17 cellular contexts compared by ENCODE assay signal in genomic region chr17:72022328-72022727, GRCh38.
"Had no signal": no experiment of that assay in that cellular context is flagged by ENCODE, and none has a peak within 500 bp of the region (broad histone marks: within the 10 kb centered on the region; RNA-seq: fewer than 3 reads in every experiment).

No MANE protein-coding gene starts in this region.

- H3K27ac ChIP-seq: epithelial cell of prostate, pancreas, psoas muscle, right atrium auricular region, spleen, thoracic aorta, upper lobe of left lung had no signal

- H3K4me3 ChIP-seq: pancreas, psoas muscle, right atrium auricular region, spleen, thoracic aorta, upper lobe of left lung had no signal

- H3K4me1 ChIP-seq: pancreas, psoas muscle, right atrium auricular region, spleen, upper lobe of left lung had no signal

- DNase-seq: activated CD4-positive, alpha-beta T cell treated with anti-CD3 and anti-CD28 coated beads, Interleukin-2, amount 10 ng/mL, durations not matched to agents 24 days and 14 days; activated CD8-positive, alpha-beta T cell treated with anti-CD3 and anti-CD28 coated beads for 36 hours; activated gamma-delta T cell; activated naive CD4-positive, alpha-beta T cell treated with anti-CD3 and anti-CD28 coated beads, Interleukin-2, amount 50 U/mL, for 16 hours; activated naive CD8-positive, alpha-beta T cell treated with anti-CD3 and anti-CD28 coated beads, Interleukin-2, amount 50 U/mL, for 24 hours; cortex of kidney; foreskin fibroblast; pancreas; psoas muscle; spleen; stimulated activated CD4-positive, alpha-beta T cell treated with anti-CD3 and anti-CD28 coated beads, Interleukin-4, amount 100 ng/mL, for 24 hours; stimulated activated naive CD4-positive, alpha-beta T cell treated with Interleukin-2 at 50 U/mL for 16 hours; upper lobe of left lung had no signal

- H3K27me3 ChIP-seq: pancreas, right atrium auricular region, upper lobe of left lung had no signal

- H3K9me3 ChIP-seq: pancreas, psoas muscle, right atrium auricular region, spleen, thoracic aorta, upper lobe of left lung had no signal

- H3K36me3 ChIP-seq: pancreas, right atrium auricular region, spleen, thoracic aorta, upper lobe of left lung had no signal

- ATAC-seq: activated CD4-positive, CD25-positive, alpha-beta regulatory T cell treated with anti-CD3 and anti-CD28 coated beads, Interleukin-2, amount 50 U/mL, for 24 hours; activated CD8-positive, alpha-beta T cell treated with anti-CD3 and anti-CD28 coated beads for 36 hours; activated naive CD8-positive, alpha-beta T cell treated with anti-CD3 and anti-CD28 coated beads, Interleukin-2, amount 50 U/mL, for 24 hours; pancreas; psoas muscle had no signal
